ENCODE assay signal across 8 cellular contexts in genomic region chr6:37048851-37049734, GRCh38. TPM values are rescaled to one million over a fixed set of nuclear protein-coding genes. Genes with fewer than 3 reads are reported as not detected.
DNase-seq lines count a peak whose midpoint lies in the region; ATAC-seq, FAIRE-seq and TF ChIP-seq lines count a peak whose summit lies in the region.

No MANE protein-coding gene starts in this region.

- H3K4me1 Mint-ChIP-seq in WTC11, result peaks cover 20% of the 10 kb centered on the region
- H3K4me1 Mint-ChIP-seq in naive thymus-derived CD8-positive, alpha-beta T cell, result peaks cover 34 to 74% (median 69%) of the 10 kb centered on the region in 4 donors

- no peak overlapping the region for H3K4me3 ChIP-seq in bronchial epithelial cell (ENCODE audit: low read depth, low read length)
- H3K4me3 ChIP-seq in suprapubic skin, result no peak overlapping the region

- H3K36me3 ChIP-seq in bronchial epithelial cell (ENCODE audit: control insufficient read depth, insufficient read depth, low read length) (no peaks in the 10 kb centered on the region), suprapubic skin (no peaks in the 10 kb centered on the region)

- H3K27ac Mint-ChIP-seq in WTC11, result peak overlapping the region; percentile 26
- peak overlapping the region; percentile 88 to 99 (median 94) for H3K27ac Mint-ChIP-seq in naive thymus-derived CD8-positive, alpha-beta T cell

- H3K36me3 Mint-ChIP-seq in WTC11, result no peaks in the 10 kb centered on the region
- no peaks in the 10 kb centered on the region for H3K36me3 Mint-ChIP-seq in naive thymus-derived CD8-positive, alpha-beta T cell

- no peaks in the 10 kb centered on the region for H3K27me3 Mint-ChIP-seq in WTC11 (ENCODE audit: low read depth)
- H3K27me3 Mint-ChIP-seq in naive thymus-derived CD8-positive, alpha-beta T cell, result no peaks in the 10 kb centered on the region

- 45% methylated on average over 16 of the region's 17 CpGs for WGBS in suprapubic skin

- TF ChIP-seq POLR2A in suprapubic skin (IDR thresholded peaks at IDR 0.05), result no peak

- no peaks in the 10 kb centered on the region for H3K9me3 Mint-ChIP-seq in WTC11
- no peaks in the 10 kb centered on the region for H3K9me3 Mint-ChIP-seq in naive thymus-derived CD8-positive, alpha-beta T cell

- FAIRE-seq in bronchial epithelial cell (lab: Jason Lieb, UNC), result no peak

- no peaks in the 10 kb centered on the region for H3K9me3 ChIP-seq in suprapubic skin

- no peak for TF ChIP-seq EP300 in suprapubic skin (IDR thresholded peaks at IDR 0.05)

- no peak overlapping the region for H3K4me3 Mint-ChIP-seq in WTC11
- peak overlapping the region; percentile 43 to 91 (median 70) for H3K4me3 Mint-ChIP-seq in naive thymus-derived CD8-positive, alpha-beta T cell

- CTCF ChIA-PET in WTC11 (lab: Charles Lee), result interaction anchor here (1.4 to 5.5 kb wide), 2 partner anchors 121 to 128 kb away, joined by 3 to 70 read pairs; partner anchors contain the start of gene PIM1

- peak; percentile 56 for ATAC-seq in GM18498 (IDR thresholded peaks at IDR 0.05; ENCODE audit: unreplicated experiment)
- ATAC-seq in HG02981 (IDR thresholded peaks at IDR 0.05; ENCODE audit: unreplicated experiment), result peak; percentile 51
- no peak for ATAC-seq in WTC11
- peak; percentile 77 to 82 for ATAC-seq in naive thymus-derived CD8-positive, alpha-beta T cell

- H3K27me3 ChIP-seq in bronchial epithelial cell (ENCODE audit: control insufficient read depth, insufficient read depth, low read length), result no peaks in the 10 kb centered on the region
- H3K27me3 ChIP-seq in suprapubic skin, result no peaks in the 10 kb centered on the region

- DNase-seq in WTC11 (ENCODE audit: low spot score), result no peak
- peak; percentile 94 for DNase-seq in bronchial epithelial cell (ENCODE audit: low read depth)
- DNase-seq in naive thymus-derived CD8-positive, alpha-beta T cell, result peak; percentile 40 to 81 (median 62)
- DNase-seq in suprapubic skin (ENCODE audit: low spot score in 2 of 2), result peak in 1 of 2 donors; percentile 68
- no peak for DNase-seq in NCI-H1105 (lab: John Stamatoyannopoulos, UW)
- no peak for DNase-seq in NCI-H748 (lab: John Stamatoyannopoulos, UW; ENCODE audit: unreplicated experiment)

- TF ChIP-seq CTCF in WTC11 (IDR thresholded peaks at IDR 0.05) (no peak), bronchial epithelial cell (IDR thresholded peaks at IDR 0.05; ENCODE audit: insufficient read depth, low read length, severe bottlenecking) (no peak), suprapubic skin (IDR thresholded peaks at IDR 0.05) (no peak)

- H3K4me1 ChIP-seq in suprapubic skin, result peaks cover 41% of the 10 kb centered on the region

- POLR2A ChIA-PET in WTC11 (lab: Charles Lee), result no interaction called here
- POLR2A ChIA-PET in naive thymus-derived CD8-positive, alpha-beta T cell (lab: Charles Lee), result interaction anchor here (1.0 to 9.7 kb wide), 8 partner anchors 10 to 160 kb away, joined by 3 to 186 read pairs (median 10); partner anchors contain the start of gene PIM1

- peak overlapping the region; percentile 49 for H3K27ac ChIP-seq in suprapubic skin

TF ChIP-seq in WTC11, 78 proteins besides CTCF, POLR2A, EP300 and RAD21 (continues in another document):
- TF ChIP-seq, protein P1, sequence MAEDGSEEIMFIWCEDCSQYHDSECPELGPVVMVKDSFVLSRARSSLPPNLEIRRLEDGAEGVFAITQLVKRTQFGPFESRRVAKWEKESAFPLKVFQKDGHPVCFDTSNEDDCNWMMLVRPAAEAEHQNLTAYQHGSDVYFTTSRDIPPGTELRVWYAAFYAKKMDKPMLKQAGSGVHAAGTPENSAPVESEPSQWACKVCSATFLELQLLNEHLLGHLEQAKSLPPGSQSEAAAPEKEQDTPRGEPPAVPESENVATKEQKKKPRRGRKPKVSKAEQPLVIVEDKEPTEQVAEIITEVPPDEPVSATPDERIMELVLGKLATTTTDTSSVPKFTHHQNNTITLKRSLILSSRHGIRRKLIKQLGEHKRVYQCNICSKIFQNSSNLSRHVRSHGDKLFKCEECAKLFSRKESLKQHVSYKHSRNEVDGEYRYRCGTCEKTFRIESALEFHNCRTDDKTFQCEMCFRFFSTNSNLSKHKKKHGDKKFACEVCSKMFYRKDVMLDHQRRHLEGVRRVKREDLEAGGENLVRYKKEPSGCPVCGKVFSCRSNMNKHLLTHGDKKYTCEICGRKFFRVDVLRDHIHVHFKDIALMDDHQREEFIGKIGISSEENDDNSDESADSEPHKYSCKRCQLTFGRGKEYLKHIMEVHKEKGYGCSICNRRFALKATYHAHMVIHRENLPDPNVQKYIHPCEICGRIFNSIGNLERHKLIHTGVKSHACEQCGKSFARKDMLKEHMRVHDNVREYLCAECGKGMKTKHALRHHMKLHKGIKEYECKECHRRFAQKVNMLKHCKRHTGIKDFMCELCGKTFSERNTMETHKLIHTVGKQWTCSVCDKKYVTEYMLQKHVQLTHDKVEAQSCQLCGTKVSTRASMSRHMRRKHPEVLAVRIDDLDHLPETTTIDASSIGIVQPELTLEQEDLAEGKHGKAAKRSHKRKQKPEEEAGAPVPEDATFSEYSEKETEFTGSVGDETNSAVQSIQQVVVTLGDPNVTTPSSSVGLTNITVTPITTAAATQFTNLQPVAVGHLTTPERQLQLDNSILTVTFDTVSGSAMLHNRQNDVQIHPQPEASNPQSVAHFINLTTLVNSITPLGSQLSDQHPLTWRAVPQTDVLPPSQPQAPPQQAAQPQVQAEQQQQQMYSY (CRISPR knock-in tag; IDR thresholded peaks at IDR 0.05), result no peak
- TF ChIP-seq ZNF232 (CRISPR knock-in tag; IDR thresholded peaks at IDR 0.05), result no peak
- TF ChIP-seq SMAD4 (CRISPR knock-in tag; IDR thresholded peaks at IDR 0.05), result no peak
- TF ChIP-seq NFATC4 (CRISPR knock-in tag; IDR thresholded peaks at IDR 0.05), result no peak
- no peak for TF ChIP-seq TEAD1 (CRISPR knock-in tag; IDR thresholded peaks at IDR 0.05)
- TF ChIP-seq ARID4B (CRISPR knock-in tag; IDR thresholded peaks at IDR 0.05; ENCODE audit: borderline replicate concordance), result no peak
- TF ChIP-seq JAZF1 (CRISPR knock-in tag; IDR thresholded peaks at IDR 0.05), result no peak
- no peak for TF ChIP-seq ERG (CRISPR knock-in tag; IDR thresholded peaks at IDR 0.05)
- no peak for TF ChIP-seq ZNF317 (CRISPR knock-in tag; IDR thresholded peaks at IDR 0.05; ENCODE audit: borderline replicate concordance, low read depth)
- no peak for TF ChIP-seq ATF6 (CRISPR knock-in tag; IDR thresholded peaks at IDR 0.05)

RNA-seq across cellular contexts. Expression of gene FGD2, which starts 43.6 kb away (rescaled TPM):
- 0.31 to 0.78 TPM (median 0.44 TPM) in 3 replicates for total RNA-seq in WTC11 (2021)
- under 0.01 and 0.26 TPM in 2 replicates for total RNA-seq in bronchial epithelial cell
- 1 to 10 TPM; 7.2 to 7.4 TPM for total RNA-seq in naive thymus-derived CD8-positive, alpha-beta T cell
- polyA plus RNA-seq in naive thymus-derived CD8-positive, alpha-beta T cell, result under 1 TPM in 1 of 3 donors, not detected in 2; 0.25 TPM
- 10 to 100 TPM in 1 of 4 donors, 1 to 10 TPM in 3; 2.4 to 13.6 (median 4.6) TPM for total RNA-seq in suprapubic skin

Comparison
In these comparisons a context has a peak if more than half of its experiments do, and no peak if none do; other contexts are left out.
1. DNase-seq: peak in bronchial epithelial cell (single experiment) and naive thymus-derived CD8-positive, alpha-beta T cell (10 of 10); none in WTC11 (single experiment), NCI-H1105 (single experiment) and NCI-H748 (single experiment).